In genomic region chrX:48918644-48919340, GRCh38 we compare ENCODE assay signal across 8 cellular contexts. TPM values are rescaled to one million over a fixed set of nuclear protein-coding genes. Genes with fewer than 3 reads are reported as not detected.
DNase-seq lines count a peak whose midpoint lies in the region; ATAC-seq and TF ChIP-seq lines count a peak whose summit lies in the region.

Gene PIM2 (minus strand): TSS chrX:48919024. CDS start chrX:48918834, 190 bp downstream.

- ATAC-seq in GM18867 (IDR thresholded peaks at IDR 0.05; ENCODE audit: unreplicated experiment) (peak; percentile 64), HG03103 (IDR thresholded peaks at IDR 0.05; ENCODE audit: low read depth, unreplicated experiment) (peak; percentile 68)

- peak within 1 kb of the TSS; percentile 63 for H3K9ac ChIP-seq in skeletal muscle satellite cell (ENCODE audit: low read depth, low read length)

- H3K36me3 Mint-ChIP-seq in brain = peaks cover 6% of the 10 kb centered on the region

- no peaks in the 10 kb centered on the region for H3K27me3 ChIP-seq in skeletal muscle satellite cell (ENCODE audit: control insufficient read depth, insufficient read depth, low read length)

- TF ChIP-seq CTCF in brain (conservative IDR thresholded peaks at IDR 0.05) = no peak

- H3K4me3 ChIP-seq in iPS-18c (ENCODE audit: insufficient read depth, low read depth, low read length) (peak within 1 kb of the TSS; percentile 72), skeletal muscle satellite cell (ENCODE audit: low read length) (peak within 1 kb of the TSS; percentile 71)

- H3K9me3 ChIP-seq in iPS-18c (ENCODE audit: control insufficient read depth, insufficient read depth, low read length) (peaks cover 7% of the 10 kb centered on the region), skeletal muscle satellite cell (replicated peaks; ENCODE audit: low read length) (no peaks in the 10 kb centered on the region)

- H3K36me3 ChIP-seq in skeletal muscle satellite cell (ENCODE audit: insufficient read depth, low read length) = peaks cover 9% of the 10 kb centered on the region

- H3K4me1 ChIP-seq in skeletal muscle satellite cell (ENCODE audit: control insufficient read depth, insufficient read depth, low read length) = peaks cover 16% of the 10 kb centered on the region

- peak within 1 kb of the TSS; percentile 89 to 95 (median 93) for H3K4me3 Mint-ChIP-seq in brain

- peak within 1 kb of the TSS; percentile 89 to 97 (median 93) for H3K27ac Mint-ChIP-seq in brain

- peaks cover 0 to 5% (median 0%) of the 10 kb centered on the region in 5 experiments for H3K9me3 Mint-ChIP-seq in brain

- peaks cover 11% of the 10 kb centered on the region for H3K27me3 Mint-ChIP-seq in brain

- peak; percentile 80 for DNase-seq in 8988T
- DNase-seq in NCI-H2171 (lab: John Stamatoyannopoulos, UW) = peak; percentile 86
- DNase-seq in UCSD-AML1 (lab: John Stamatoyannopoulos, UW; ENCODE audit: unreplicated experiment) = peak; percentile 86

- H3K4me1 Mint-ChIP-seq in brain = peaks cover 32% of the 10 kb centered on the region

- H3K4me2 ChIP-seq in skeletal muscle satellite cell (ENCODE audit: low read length) = peak within 1 kb of the TSS; percentile 84

RNA-seq across cellular contexts. Expression of gene PIM2, which starts in this region (rescaled TPM):
- polyA plus RNA-seq in brain (ENCODE audit: insufficient read depth, low read depth, low replicate concordance) = 15.6 TPM
- 2.6 and 4.3 TPM in 2 replicates for total RNA-seq in skeletal muscle satellite cell (2012; rRNA removed)

Comparison
In these comparisons a context has a peak if more than half of its experiments do, and no peak if none do; other contexts are left out.
1. Peak in every context shown above with its lines: DNase-seq, ATAC-seq and H3K4me3 ChIP-seq.